17 cellular contexts compared by ENCODE assay signal in genomic region chr17:4942760-4943508, GRCh38. TPM values are rescaled to one million over a fixed set of nuclear protein-coding genes. Genes with fewer than 3 reads are reported as not detected.
A peak's percentile ranks its signal among the peaks of the same experiment; 100 is the strongest.
DNase-seq lines count a peak whose midpoint lies in the region; ATAC-seq and TF ChIP-seq lines count a peak whose summit lies in the region.
"Had no signal": no experiment of that assay in that cellular context is flagged by ENCODE, and none has a peak within 500 bp of the region (broad histone marks: within the 10 kb centered on the region; RNA-seq: fewer than 3 reads in every experiment).

No MANE protein-coding gene starts in this region.

- intact Hi-C loops in left ventricle myocardium inferior (cut with micrococcal nuclease), result no loop called here
- intact Hi-C loops in activated T-helper 1 cell treated with anti-CD3 and anti-CD28 coated beads, Interleukin-12 subunit alpha, Interleukin-12 subunit beta, Interleukin-2, Interleukin-4 antibody, amounts not matched to agents 30 ng/mL and 10 ng/mL and 1 ng/mL, durations not matched to agents 14 hours and 24 hours and 36 hours (cut with micrococcal nuclease), result loop anchor here (5.0 kb wide), 1 partner anchor 576 kb away; the partner anchor contains the start of gene UBE2G1

- peak overlapping the region; percentile 53 for H3K27ac Mint-ChIP-seq in activated T-helper 1 cell treated with anti-CD3 and anti-CD28 coated beads, Interleukin-12 subunit alpha, Interleukin-12 subunit beta, Interleukin-2, Interleukin-4 antibody, amounts not matched to agents 30 ng/mL and 10 ng/mL and 1 ng/mL, durations not matched to agents 14 hours and 24 hours and 36 hours
- H3K27ac Mint-ChIP-seq in memory B cell (peak overlapping the region; percentile 37), type B pancreatic cell (peak overlapping the region; percentile 67)

- peaks cover 2% of the 10 kb centered on the region for H3K27me3 Mint-ChIP-seq in activated T-helper 1 cell treated with anti-CD3 and anti-CD28 coated beads, Interleukin-12 subunit alpha, Interleukin-12 subunit beta, Interleukin-2, Interleukin-4 antibody, amounts not matched to agents 30 ng/mL and 10 ng/mL and 1 ng/mL, durations not matched to agents 14 hours and 24 hours and 36 hours (ENCODE audit: insufficient read depth)
- H3K27me3 Mint-ChIP-seq in memory B cell, result no peaks in the 10 kb centered on the region
- H3K27me3 Mint-ChIP-seq in type B pancreatic cell, result no peaks in the 10 kb centered on the region

- no peak for ATAC-seq in memory B cell (ENCODE audit: low read depth)

- no peaks in the 10 kb centered on the region for H3K9me3 Mint-ChIP-seq in activated T-helper 1 cell treated with anti-CD3 and anti-CD28 coated beads, Interleukin-12 subunit alpha, Interleukin-12 subunit beta, Interleukin-2, Interleukin-4 antibody, amounts not matched to agents 30 ng/mL and 10 ng/mL and 1 ng/mL, durations not matched to agents 14 hours and 24 hours and 36 hours
- H3K9me3 Mint-ChIP-seq in memory B cell, result no peaks in the 10 kb centered on the region
- H3K9me3 Mint-ChIP-seq in type B pancreatic cell, result no peaks in the 10 kb centered on the region

- H3K27me3 ChIP-seq in cardiac muscle cell (no peaks in the 10 kb centered on the region), left ventricle myocardium inferior (ENCODE audit: low read depth) (no peaks in the 10 kb centered on the region)

- DNase-seq in cardiac muscle cell (ENCODE audit: low read depth in 1 of 2, low spot score in 1 of 2) (no peak), left ventricle myocardium inferior (no peak), memory B cell (ENCODE audit: low spot score in 2 of 2) (no peak), type B pancreatic cell (ENCODE audit: extremely low spot score, unreplicated experiment) (no peak), dedifferentiated amniotic fluid mesenchymal stem cell (ENCODE audit: extremely low spot score) (no peak), KBM-7 (no peak), foreskin fibroblast (no peak)
- DNase-seq in activated T-helper 1 cell treated with anti-CD3 and anti-CD28 coated beads, Interleukin-12 subunit alpha, Interleukin-12 subunit beta, Interleukin-2, Interleukin-4 antibody, amounts not matched to agents 30 ng/mL and 10 ng/mL and 1 ng/mL, durations not matched to agents 14 hours and 24 hours and 36 hours (ENCODE audit: low spot score), result no peak
- DNase-seq: central memory CD4-positive, alpha-beta T cell; KG1; NCI-H345; SHP77 treated with DMSO at 0.1 percent for 48 hours; stimulated activated CD8-positive, alpha-beta memory T cell treated with anti-CD3 and anti-CD28 coated beads, Interleukin-4, amount 100 ng/mL, for 48 hours had no signal

- H3K9me3 ChIP-seq in cardiac muscle cell (ENCODE audit: low read depth) (no peaks in the 10 kb centered on the region), left ventricle myocardium inferior (replicated peaks) (no peaks in the 10 kb centered on the region)

- H3K4me3 ChIP-seq in cardiac muscle cell (no peak overlapping the region), left ventricle myocardium inferior (no peak overlapping the region), foreskin fibroblast (ENCODE audit: low read depth in 1 of 2, low read length in 2 of 2) (no peak overlapping the region)

- H3K4me1 ChIP-seq in cardiac muscle cell (ENCODE audit: low read depth) (peaks cover 23% of the 10 kb centered on the region), left ventricle myocardium inferior (peaks cover 94% of the 10 kb centered on the region)

- H3K36me3 ChIP-seq in cardiac muscle cell (peaks cover 35% of the 10 kb centered on the region), left ventricle myocardium inferior (peaks cover 60% of the 10 kb centered on the region)

- peak overlapping the region; percentile 100 for H3K4me3 Mint-ChIP-seq in activated T-helper 1 cell treated with anti-CD3 and anti-CD28 coated beads, Interleukin-12 subunit alpha, Interleukin-12 subunit beta, Interleukin-2, Interleukin-4 antibody, amounts not matched to agents 30 ng/mL and 10 ng/mL and 1 ng/mL, durations not matched to agents 14 hours and 24 hours and 36 hours
- H3K4me3 Mint-ChIP-seq in memory B cell, result peak overlapping the region; percentile 7
- peak overlapping the region; percentile 98 for H3K4me3 Mint-ChIP-seq in type B pancreatic cell

- in situ Hi-C loops in KBM-7 (cut with MboI; ENCODE audit: low pct_unique_long_range_greater_than_20kb, low sequenced_read_pairs), result no loop called here

- peaks cover 70% of the 10 kb centered on the region for H3K4me1 Mint-ChIP-seq in activated T-helper 1 cell treated with anti-CD3 and anti-CD28 coated beads, Interleukin-12 subunit alpha, Interleukin-12 subunit beta, Interleukin-2, Interleukin-4 antibody, amounts not matched to agents 30 ng/mL and 10 ng/mL and 1 ng/mL, durations not matched to agents 14 hours and 24 hours and 36 hours (ENCODE audit: low read depth)
- H3K4me1 Mint-ChIP-seq in memory B cell (peaks cover 69% of the 10 kb centered on the region), type B pancreatic cell (ENCODE audit: unreplicated experiment) (peaks cover 47% of the 10 kb centered on the region)

- H3K36me3 Mint-ChIP-seq in activated T-helper 1 cell treated with anti-CD3 and anti-CD28 coated beads, Interleukin-12 subunit alpha, Interleukin-12 subunit beta, Interleukin-2, Interleukin-4 antibody, amounts not matched to agents 30 ng/mL and 10 ng/mL and 1 ng/mL, durations not matched to agents 14 hours and 24 hours and 36 hours (ENCODE audit: low read depth), result peaks cover 69% of the 10 kb centered on the region
- H3K36me3 Mint-ChIP-seq in memory B cell, result peaks cover 29% of the 10 kb centered on the region
- H3K36me3 Mint-ChIP-seq in type B pancreatic cell, result peaks cover 17% of the 10 kb centered on the region

- TF ChIP-seq CTCF in cardiac muscle cell (IDR thresholded peaks at IDR 0.05; ENCODE audit: low read depth, low read length) (no peak), left ventricle myocardium inferior (IDR thresholded peaks at IDR 0.05; ENCODE audit: borderline replicate concordance) (no peak), type B pancreatic cell (conservative IDR thresholded peaks at IDR 0.05) (no peak), foreskin fibroblast (IDR thresholded peaks at IDR 0.05; ENCODE audit: low read depth, low read length) (no peak)

- peak overlapping the region; percentile 16 for H3K27ac ChIP-seq in cardiac muscle cell
- H3K27ac ChIP-seq in left ventricle myocardium inferior (replicated peaks), result no peak overlapping the region

RNA-seq across cellular contexts. Expression of gene RNF167, which starts 2.9 kb away (rescaled TPM):
- total RNA-seq in cardiac muscle cell (67.4 and 73.4 TPM in 2 replicates), left ventricle myocardium inferior (90.7 TPM), type B pancreatic cell (ENCODE audit: low replicate concordance) (98.8 and 132 TPM in 2 replicates)
- polyA plus RNA-seq in cardiac muscle cell, result 71.4 and 77.1 TPM in 2 replicates
- total RNA-seq in activated T-helper 1 cell treated with anti-CD3 and anti-CD28 coated beads, Interleukin-12 subunit alpha, Interleukin-12 subunit beta, Interleukin-2, Interleukin-4 antibody, amounts not matched to agents 30 ng/mL and 10 ng/mL and 1 ng/mL, durations not matched to agents 14 hours and 24 hours and 36 hours, result 138 and 140 TPM in 2 replicates

RNA-seq across cellular contexts. Expression of gene SLC25A11, which starts 3.1 kb away (rescaled TPM):
- total RNA-seq in cardiac muscle cell (118 and 127 TPM in 2 replicates), left ventricle myocardium inferior (219 TPM), type B pancreatic cell (ENCODE audit: low replicate concordance) (60.2 and 63.6 TPM in 2 replicates)
- 223 and 229 TPM in 2 replicates for polyA plus RNA-seq in cardiac muscle cell
- total RNA-seq in activated T-helper 1 cell treated with anti-CD3 and anti-CD28 coated beads, Interleukin-12 subunit alpha, Interleukin-12 subunit beta, Interleukin-2, Interleukin-4 antibody, amounts not matched to agents 30 ng/mL and 10 ng/mL and 1 ng/mL, durations not matched to agents 14 hours and 24 hours and 36 hours, result 111 and 116 TPM in 2 replicates

RNA-seq across cellular contexts. Expression of gene PFN1, which starts 5.4 kb away (rescaled TPM):
- 1,337 and 2,688 TPM in 2 replicates for total RNA-seq in cardiac muscle cell
- 1,185 and 1,476 TPM in 2 replicates for polyA plus RNA-seq in cardiac muscle cell
- total RNA-seq in left ventricle myocardium inferior, result 182 TPM
- total RNA-seq in activated T-helper 1 cell treated with anti-CD3 and anti-CD28 coated beads, Interleukin-12 subunit alpha, Interleukin-12 subunit beta, Interleukin-2, Interleukin-4 antibody, amounts not matched to agents 30 ng/mL and 10 ng/mL and 1 ng/mL, durations not matched to agents 14 hours and 24 hours and 36 hours, result 1,423 and 1,429 TPM in 2 replicates
- 404 and 455 TPM in 2 replicates for total RNA-seq in type B pancreatic cell (ENCODE audit: low replicate concordance)

RNA-seq across cellular contexts. Expression of gene ENO3, which starts 8.0 kb away (rescaled TPM):
- 595 and 1,068 TPM in 2 replicates for total RNA-seq in cardiac muscle cell
- 955 and 1,853 TPM in 2 replicates for polyA plus RNA-seq in cardiac muscle cell
- 827 TPM for total RNA-seq in left ventricle myocardium inferior
- total RNA-seq in activated T-helper 1 cell treated with anti-CD3 and anti-CD28 coated beads, Interleukin-12 subunit alpha, Interleukin-12 subunit beta, Interleukin-2, Interleukin-4 antibody, amounts not matched to agents 30 ng/mL and 10 ng/mL and 1 ng/mL, durations not matched to agents 14 hours and 24 hours and 36 hours, result 42.5 and 44.5 TPM in 2 replicates
- 4.8 and 24.0 TPM in 2 replicates for total RNA-seq in type B pancreatic cell (ENCODE audit: low replicate concordance)

RNA-seq across cellular contexts. Expression of gene GP1BA, which starts 10.9 kb away (rescaled TPM):
- total RNA-seq in cardiac muscle cell (not detected in 2 replicates), left ventricle myocardium inferior (0.22 TPM), type B pancreatic cell (ENCODE audit: low replicate concordance) (not detected in 2 replicates)
- 0.61 and 0.81 TPM in 2 replicates for polyA plus RNA-seq in cardiac muscle cell
- total RNA-seq in activated T-helper 1 cell treated with anti-CD3 and anti-CD28 coated beads, Interleukin-12 subunit alpha, Interleukin-12 subunit beta, Interleukin-2, Interleukin-4 antibody, amounts not matched to agents 30 ng/mL and 10 ng/mL and 1 ng/mL, durations not matched to agents 14 hours and 24 hours and 36 hours, result not detected in 2 replicates
- total RNA-seq: activated CD8-positive, alpha-beta memory T cell treated with anti-CD3 and anti-CD28 coated beads for 36 hours; glomerular endothelial cell; lung microvascular endothelial cell had no signal
- polyA plus RNA-seq: BJ had no signal

Comparison
In these comparisons a context has a peak if more than half of its experiments do, and no peak if none do; other contexts are left out.
1. H3K4me3 Mint-ChIP-seq: peak in every context shown above with its lines; median percentile 100 in activated T-helper 1 cell treated with anti-CD3 and anti-CD28 coated beads, Interleukin-12 subunit alpha, Interleukin-12 subunit beta, Interleukin-2, Interleukin-4 antibody, amounts not matched to agents 30 ng/mL and 10 ng/mL and 1 ng/mL, durations not matched to agents 14 hours and 24 hours and 36 hours; 98 in type B pancreatic cell; 7 in memory B cell.